Comparison of ENCODE assay signal across 24 cellular contexts in genomic region chr9:111604054-111604615, GRCh38. TPM values are rescaled to one million over a fixed set of nuclear protein-coding genes. Genes with fewer than 3 reads are reported as not detected.
DNase-seq lines count a peak whose midpoint lies in the region; ATAC-seq, FAIRE-seq and TF ChIP-seq lines count a peak whose summit lies in the region.
"Had no signal": no experiment of that assay in that cellular context is flagged by ENCODE, and none has a peak within 500 bp of the region (broad histone marks: within the 10 kb centered on the region; RNA-seq: fewer than 3 reads in every experiment).

No MANE protein-coding gene starts in this region.

- peak; percentile 39 for ATAC-seq in HepG2
- ATAC-seq: HCT116 had no signal

- under 1% methylated on average over 15 of the region's 16 CpGs for WGBS in HepG2 (ENCODE audit: low lambda C conversion rate)

- H3K27ac ChIP-seq in HepG2 (ENCODE audit: extremely low read length, insufficient read depth, low read length) (no peak overlapping the region), neural progenitor cell (no peak overlapping the region)
- H3K27ac ChIP-seq: KMS-11 had no signal

- H3K4me3 Mint-ChIP-seq in neural progenitor cell, result no peak overlapping the region
- H3K4me3 Mint-ChIP-seq: CD8-positive, alpha-beta memory T cell had no signal

- CTCF ChIA-PET in HepG2 (lab: Yijun Ruan, JAX; ENCODE audit: low intra/inter-chr PET ratio, low total read pairs), result no interaction called here

- H3K9me3 Mint-ChIP-seq in neural progenitor cell, result peaks cover 2% of the 10 kb centered on the region
- H3K9me3 Mint-ChIP-seq: CD8-positive, alpha-beta memory T cell had no signal

- H3K4me3 ChIP-seq in HepG2 (replicated peaks in 1 of 3; ENCODE audit: insufficient read depth in 1 of 3, low read depth in 2 of 3, low read length in 3 of 3) (peak overlapping the region; percentile 43 to 57 (median 56)), neural progenitor cell (no peak overlapping the region)
- H3K4me3 ChIP-seq: PC-9 had no signal

- intact Hi-C loops in HepG2 (cut with micrococcal nuclease; ENCODE audit: unreplicated experiment), result loop anchor here (2.0 kb wide), 1 partner anchor 27 kb away; the partner anchor contains the start of gene DNAJC25

- POLR2A ChIA-PET in HepG2 (lab: Yijun Ruan, JAX), result interaction anchor here (0.6 to 1.6 kb wide), 2 partner anchors 24 to 29 kb away, joined by 3 to 4 read pairs; no protein-coding TSS in a partner anchor

- H3K36me3 ChIP-seq in HepG2 (replicated peaks in 1 of 2; ENCODE audit: control insufficient read depth in 1 of 2, insufficient read depth in 2 of 2, low read length in 2 of 2) (no peaks in the 10 kb centered on the region), neural progenitor cell (no peaks in the 10 kb centered on the region)

- H3K4me1 ChIP-seq in HepG2 (ENCODE audit: insufficient read depth, low read length), result peaks cover 62% of the 10 kb centered on the region
- peaks cover 12% of the 10 kb centered on the region for H3K4me1 ChIP-seq in neural progenitor cell

- no peak for TF ChIP-seq RAD21 in HepG2 (CRISPR knock-in tag; IDR thresholded peaks at IDR 0.05)

- in situ Hi-C loops in HepG2 (cut with HindIII; ENCODE audit: extremely low pct_ligation_motif_present, low pct_unique_long_range_greater_than_20kb), result loop anchor here (10.0 kb wide), 1 partner anchor 91 kb away; no protein-coding TSS in a partner anchor

- H3K27me3 Mint-ChIP-seq in neural progenitor cell (ENCODE audit: insufficient read depth, low read depth), result peaks cover 17% of the 10 kb centered on the region

- TF ChIP-seq POLR2A in HepG2 (IDR thresholded peaks at IDR 0.05; ENCODE audit: insufficient read depth in 1 of 2, low read depth in 2 of 2, low read length in 2 of 2), result no peak

- no peak overlapping the region for H3K27ac Mint-ChIP-seq in neural progenitor cell
- H3K27ac Mint-ChIP-seq: CD8-positive, alpha-beta memory T cell had no signal

- H3K9me3 ChIP-seq in HepG2 (ENCODE audit: low read length), result no peaks in the 10 kb centered on the region
- H3K9me3 ChIP-seq in neural progenitor cell (ENCODE audit: low read depth), result no peaks in the 10 kb centered on the region

- TF ChIP-seq CTCF in HepG2 (CRISPR knock-in tag; IDR thresholded peaks at IDR 0.05) (no peak), neural progenitor cell (IDR thresholded peaks at IDR 0.05) (no peak)

- no peaks in the 10 kb centered on the region for H3K36me3 Mint-ChIP-seq in neural progenitor cell
- H3K36me3 Mint-ChIP-seq: CD8-positive, alpha-beta memory T cell had no signal

- FAIRE-seq in HepG2 (lab: Jason Lieb, UNC), result no peak
- FAIRE-seq: H1 had no signal

- TF ChIP-seq EP300 in HepG2 (IDR thresholded peaks at IDR 0.05; ENCODE audit: low read depth in 2 of 2, low read length in 2 of 2) (no peak), HepG2 (CRISPR knock-in tag; IDR thresholded peaks at IDR 0.05; ENCODE audit: borderline replicate concordance) (no peak)

- H3K4me2 ChIP-seq in HepG2 (ENCODE audit: low read depth, low read length) (peak overlapping the region; percentile 90), neural progenitor cell (peak overlapping the region; percentile 24)
- H3K4me2 ChIP-seq: KMS-11, PC-9 had no signal

- peaks cover 3% of the 10 kb centered on the region for H3F3A ChIP-seq in neural progenitor cell (ENCODE audit: low read depth)

- BruUV-seq in HepG2 (replicated peaks; lab: Mats Ljungman, UMichigan), result no TSS peak

- no peaks in the 10 kb centered on the region for H3K27me3 ChIP-seq in HepG2 (ENCODE audit: control insufficient read depth in 1 of 2, insufficient read depth in 2 of 2, low read length in 2 of 2)
- H3K27me3 ChIP-seq in neural progenitor cell, result peaks cover 6% of the 10 kb centered on the region

- peak overlapping the region; percentile 46 for H2AFZ ChIP-seq in HepG2 (ENCODE audit: low read length)
- no peak overlapping the region for H2AFZ ChIP-seq in neural progenitor cell (replicated peaks)
- H2AFZ ChIP-seq: PC-9 had no signal

- H3K79me2 ChIP-seq in HepG2 (ENCODE audit: insufficient read depth, low read length) (no peaks in the 10 kb centered on the region), neural progenitor cell (ENCODE audit: low read depth) (no peaks in the 10 kb centered on the region)

- DNase-seq in NCI-H2081 (lab: John Stamatoyannopoulos, UW), result peak; percentile 8 to 9
- DNase-seq in NCI-H2081 treated with DMSO at 0.1 percent for 48 hours (lab: John Stamatoyannopoulos, UW), result no peak
- no peak for DNase-seq in HepG2 (ENCODE audit: low spot score)
- peak; percentile 15 for DNase-seq in neural progenitor cell (ENCODE audit: low spot score)
- no peak for DNase-seq in stimulated activated CD4-positive, alpha-beta T cell treated with anti-CD3 and anti-CD28 coated beads, Interleukin-15, amount 100 ng/mL, for 24 hours
- DNase-seq in stimulated activated CD4-positive, alpha-beta T cell treated with anti-CD3 and anti-CD28 coated beads, Interleukin-4, amount 100 ng/mL, for 24 hours, result no peak
- DNase-seq in activated T-cell treated with anti-CD3 and anti-CD28 coated beads, Interleukin-2, amount 50 U/mL, for 1 hour, result no peak
- DNase-seq: 8988T; Calu3; CD8-positive, alpha-beta memory T cell; DMS153; GDM1; IMR-90; MV-4-11; NCI-H1105 treated with DMSO at 0.1 percent for 48 hours; NCI-H1694; NCI-H446; NCI-H526; PC-9; RPMI8226; SHP77 had no signal

- H3K4me1 Mint-ChIP-seq in neural progenitor cell, result peaks cover 11% of the 10 kb centered on the region

- H4K20me1 ChIP-seq in HepG2 (ENCODE audit: insufficient read depth, low read length) (no peaks in the 10 kb centered on the region), neural progenitor cell (ENCODE audit: low read depth) (no peaks in the 10 kb centered on the region)

- no peak overlapping the region for H3K9ac ChIP-seq in HepG2 (ENCODE audit: insufficient read depth, low read depth, low read length)
- H3K9ac ChIP-seq in neural progenitor cell, result no peak overlapping the region
- H3K9ac ChIP-seq: KMS-11 had no signal

RNA-seq across cellular contexts. Expression of gene PTGR1, which starts 4.7 kb away (rescaled TPM):
- total RNA-seq in HepG2 (2016; rRNA removed; fragmentation: Illumina TruSeq; extraction: Trizol), result 15.8 and 22.5 TPM in 2 replicates
- total RNA-seq in HepG2 (2016; cell fraction: cytosol; rRNA removed; fragmentation: Illumina TruSeq; extraction: Trizol; ENCODE audit: low read depth), result 9.9 TPM in 2 replicates
- 15.5 and 22.6 TPM in 2 replicates for total RNA-seq in HepG2 (2016; cell fraction: insoluble cytoplasmic fraction; rRNA removed; fragmentation: Illumina TruSeq; extraction: Trizol)
- 6.7 and 8.4 TPM in 2 replicates for total RNA-seq in HepG2 (2016; cell fraction: membrane; rRNA removed; fragmentation: Illumina TruSeq; extraction: Trizol)
- 4.8 and 6.2 TPM in 2 replicates for total RNA-seq in HepG2 (2016; cell fraction: nucleus; rRNA removed; fragmentation: Illumina TruSeq; extraction: Trizol)
- 5.0 and 6.0 TPM in 2 replicates for polyA plus RNA-seq in HepG2 (2011; rRNA removed)
- 5.4 and 6.0 TPM in 2 replicates for polyA plus RNA-seq in HepG2 (2011; cell fraction: cytosol; rRNA removed)
- polyA plus RNA-seq in HepG2 (2011; cell fraction: nucleus; rRNA removed), result 2.1 and 2.9 TPM in 2 replicates
- 10.6 and 11.6 TPM in 2 replicates for polyA plus RNA-seq in HepG2 (2012)
- 5.1 and 5.3 TPM in 2 replicates for polyA plus RNA-seq in HepG2 (2016; cell fraction: cytosol; fragmentation: Illumina TruSeq; extraction: Trizol; ENCODE audit: low read depth)
- polyA plus RNA-seq in HepG2 (2016; cell fraction: insoluble cytoplasmic fraction; fragmentation: Illumina TruSeq; extraction: Trizol; ENCODE audit: low read depth), result 21.3 and 24.8 TPM in 2 replicates
- 4.1 and 4.5 TPM in 2 replicates for polyA plus RNA-seq in HepG2 (2016; cell fraction: membrane; fragmentation: Illumina TruSeq; extraction: Trizol; ENCODE audit: low read depth)
- polyA plus RNA-seq in HepG2 (2016; cell fraction: nucleus; fragmentation: Illumina TruSeq; extraction: Trizol; ENCODE audit: insufficient read depth, low read depth), result 10.1 and 12.6 TPM in 2 replicates
- polyA minus RNA-seq in HepG2 (2011; rRNA and poly(A)+ RNA removed; ENCODE audit: low replicate concordance), result 2.8 and 54.6 TPM in 2 replicates
- polyA minus RNA-seq in HepG2 (2011; cell fraction: cytosol; rRNA and poly(A)+ RNA removed), result 3.1 and 4.8 TPM in 2 replicates
- polyA minus RNA-seq in HepG2 (2011; cell fraction: nucleus; rRNA and poly(A)+ RNA removed), result 5.5 TPM in 2 replicates
- total RNA-seq in neural progenitor cell (ENCODE audit: low replicate concordance), result 88.7 and 124 TPM in 2 replicates
- polyA plus RNA-seq: CD8-positive, alpha-beta memory T cell had no signal

RNA-seq across cellular contexts. Expression of gene DNAJC25, which starts 27.0 kb away (rescaled TPM):
- total RNA-seq in HepG2 (2016; rRNA removed; fragmentation: Illumina TruSeq; extraction: Trizol), result 6.3 and 10.2 TPM in 2 replicates
- total RNA-seq in HepG2 (2016; cell fraction: cytosol; rRNA removed; fragmentation: Illumina TruSeq; extraction: Trizol; ENCODE audit: low read depth), result 2.4 and 2.5 TPM in 2 replicates
- total RNA-seq in HepG2 (2016; cell fraction: insoluble cytoplasmic fraction; rRNA removed; fragmentation: Illumina TruSeq; extraction: Trizol), result 6.5 and 9.4 TPM in 2 replicates
- 5.6 and 6.1 TPM in 2 replicates for total RNA-seq in HepG2 (2016; cell fraction: membrane; rRNA removed; fragmentation: Illumina TruSeq; extraction: Trizol)
- 11.2 and 12.3 TPM in 2 replicates for total RNA-seq in HepG2 (2016; cell fraction: nucleus; rRNA removed; fragmentation: Illumina TruSeq; extraction: Trizol)
- 4.5 and 5.7 TPM in 2 replicates for polyA plus RNA-seq in HepG2 (2011; rRNA removed)
- 3.0 and 3.2 TPM in 2 replicates for polyA plus RNA-seq in HepG2 (2011; cell fraction: cytosol; rRNA removed)
- 3.5 and 3.7 TPM in 2 replicates for polyA plus RNA-seq in HepG2 (2011; cell fraction: nucleus; rRNA removed)
- polyA plus RNA-seq in HepG2 (2012), result 4.8 and 8.4 TPM in 2 replicates
- 2.4 and 2.8 TPM in 2 replicates for polyA plus RNA-seq in HepG2 (2016; cell fraction: cytosol; fragmentation: Illumina TruSeq; extraction: Trizol; ENCODE audit: low read depth)
- polyA plus RNA-seq in HepG2 (2016; cell fraction: insoluble cytoplasmic fraction; fragmentation: Illumina TruSeq; extraction: Trizol; ENCODE audit: low read depth), result 7.8 TPM in 2 replicates
- 5.4 and 6.1 TPM in 2 replicates for polyA plus RNA-seq in HepG2 (2016; cell fraction: membrane; fragmentation: Illumina TruSeq; extraction: Trizol; ENCODE audit: low read depth)
- polyA plus RNA-seq in HepG2 (2016; cell fraction: nucleus; fragmentation: Illumina TruSeq; extraction: Trizol; ENCODE audit: insufficient read depth, low read depth), result 25.6 and 26.2 TPM in 2 replicates
- 1.5 and 1.8 TPM in 2 replicates for polyA minus RNA-seq in HepG2 (2011; rRNA and poly(A)+ RNA removed; ENCODE audit: low replicate concordance)
- polyA minus RNA-seq in HepG2 (2011; cell fraction: cytosol; rRNA and poly(A)+ RNA removed), result 0.79 and 1.7 TPM in 2 replicates
- polyA minus RNA-seq in HepG2 (2011; cell fraction: nucleus; rRNA and poly(A)+ RNA removed), result 5.7 and 6.7 TPM in 2 replicates
- 7.7 and 10.1 TPM in 2 replicates for total RNA-seq in neural progenitor cell (ENCODE audit: low replicate concordance)

RNA-seq across cellular contexts. Expression of gene GNG10, which starts 57.3 kb away (rescaled TPM):
- total RNA-seq in HepG2 (2016; rRNA removed; fragmentation: Illumina TruSeq; extraction: Trizol) (29.8 and 45.0 TPM in 2 replicates), neural progenitor cell (ENCODE audit: low replicate concordance) (84.6 and 128 TPM in 2 replicates)
- 36.2 and 49.1 TPM in 2 replicates for total RNA-seq in HepG2 (2016; cell fraction: cytosol; rRNA removed; fragmentation: Illumina TruSeq; extraction: Trizol; ENCODE audit: low read depth)
- total RNA-seq in HepG2 (2016; cell fraction: insoluble cytoplasmic fraction; rRNA removed; fragmentation: Illumina TruSeq; extraction: Trizol), result 32.9 and 43.3 TPM in 2 replicates
- total RNA-seq in HepG2 (2016; cell fraction: membrane; rRNA removed; fragmentation: Illumina TruSeq; extraction: Trizol), result 68.2 and 69.9 TPM in 2 replicates
- 14.3 and 15.8 TPM in 2 replicates for total RNA-seq in HepG2 (2016; cell fraction: nucleus; rRNA removed; fragmentation: Illumina TruSeq; extraction: Trizol)
- polyA plus RNA-seq in HepG2 (2011; rRNA removed), result 29.8 and 32.4 TPM in 2 replicates
- 23.4 and 29.9 TPM in 2 replicates for polyA plus RNA-seq in HepG2 (2011; cell fraction: cytosol; rRNA removed)
- polyA plus RNA-seq in HepG2 (2011; cell fraction: nucleus; rRNA removed), result 4.6 and 7.7 TPM in 2 replicates
- 23.6 and 24.8 TPM in 2 replicates for polyA plus RNA-seq in HepG2 (2012)
- 74.7 and 106 TPM in 2 replicates for polyA plus RNA-seq in HepG2 (2016; cell fraction: cytosol; fragmentation: Illumina TruSeq; extraction: Trizol; ENCODE audit: low read depth)
- 66.2 and 74.2 TPM in 2 replicates for polyA plus RNA-seq in HepG2 (2016; cell fraction: insoluble cytoplasmic fraction; fragmentation: Illumina TruSeq; extraction: Trizol; ENCODE audit: low read depth)
- 103 and 108 TPM in 2 replicates for polyA plus RNA-seq in HepG2 (2016; cell fraction: membrane; fragmentation: Illumina TruSeq; extraction: Trizol; ENCODE audit: low read depth)
- 32.3 and 39.9 TPM in 2 replicates for polyA plus RNA-seq in HepG2 (2016; cell fraction: nucleus; fragmentation: Illumina TruSeq; extraction: Trizol; ENCODE audit: insufficient read depth, low read depth)
- polyA minus RNA-seq in HepG2 (2011; rRNA and poly(A)+ RNA removed; ENCODE audit: low replicate concordance), result 5.4 and 7.5 TPM in 2 replicates
- 4.7 and 5.0 TPM in 2 replicates for polyA minus RNA-seq in HepG2 (2011; cell fraction: cytosol; rRNA and poly(A)+ RNA removed)
- 5.4 and 5.7 TPM in 2 replicates for polyA minus RNA-seq in HepG2 (2011; cell fraction: nucleus; rRNA and poly(A)+ RNA removed)

Comparison
In these comparisons a context has a peak if more than half of its experiments do, and no peak if none do; other contexts are left out.
1. DNase-seq: peak in NCI-H2081 (2 of 2) and neural progenitor cell (single experiment); none in NCI-H2081 treated with DMSO at 0.1 percent for 48 hours (single experiment), HepG2 (single experiment), stimulated activated CD4-positive, alpha-beta T cell treated with anti-CD3 and anti-CD28 coated beads, Interleukin-15, amount 100 ng/mL, for 24 hours (single experiment), stimulated activated CD4-positive, alpha-beta T cell treated with anti-CD3 and anti-CD28 coated beads, Interleukin-4, amount 100 ng/mL, for 24 hours (single experiment) and activated T-cell treated with anti-CD3 and anti-CD28 coated beads, Interleukin-2, amount 50 U/mL, for 1 hour (single experiment).